8 cellular contexts compared by ENCODE assay signal in the genomic region with DNA sequence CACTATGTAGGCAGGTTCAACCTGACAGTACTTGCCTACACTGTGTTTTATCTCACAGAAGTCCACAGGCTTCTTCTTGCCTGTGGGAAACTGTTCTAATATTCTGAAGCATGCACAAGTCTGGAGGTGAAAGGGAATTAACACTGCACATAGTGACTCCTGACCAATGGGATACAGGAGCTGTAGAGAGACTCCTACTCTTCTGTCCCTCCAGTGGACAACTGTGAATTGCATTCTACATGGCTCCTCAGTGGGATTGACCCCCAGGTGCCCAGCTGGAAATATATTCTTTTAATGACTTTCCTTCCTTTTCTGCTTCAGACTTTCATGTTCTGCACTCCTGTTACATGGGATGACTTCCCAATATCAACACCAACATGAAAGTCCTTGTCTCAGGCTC. TPM values are rescaled to one million over a fixed set of nuclear protein-coding genes. Genes with fewer than 3 reads are reported as not detected.
A peak's percentile ranks its signal among the peaks of the same experiment; 100 is the strongest.
DNase-seq lines count a peak whose midpoint lies in the region; ATAC-seq and TF ChIP-seq lines count a peak whose summit lies in the region.

No MANE protein-coding gene starts in this region.

- H3K79me2 ChIP-seq in SK-N-SH (ENCODE audit: insufficient read depth), result no peaks in the 10 kb centered on the region

- H3K9me3 ChIP-seq in SK-N-SH, result no peaks in the 10 kb centered on the region
- no peaks in the 10 kb centered on the region for H3K9me3 ChIP-seq in ovary

- no peaks in the 10 kb centered on the region for H3K4me1 ChIP-seq in SK-N-SH (ENCODE audit: control insufficient read depth in 1 of 2, insufficient read depth in 2 of 2, low read depth in 1 of 2, low read length in 1 of 2)
- H3K4me1 ChIP-seq in ovary (ENCODE audit: insufficient read depth), result no peaks in the 10 kb centered on the region

- H3K36me3 Mint-ChIP-seq in HFFc6 (ENCODE audit: low read depth), result no peaks in the 10 kb centered on the region
- no peaks in the 10 kb centered on the region for H3K36me3 Mint-ChIP-seq in T-helper 2 cell treated with Interferon-gamma antibody and Interleukin-4, amounts not matched to agents 5 μg/mL and 100 μg/mL, for 36 hours (ENCODE audit: low read depth)

- H3K4me3 Mint-ChIP-seq in HFFc6, result no peak overlapping the region
- H3K4me3 Mint-ChIP-seq in T-helper 2 cell treated with Interferon-gamma antibody and Interleukin-4, amounts not matched to agents 5 μg/mL and 100 μg/mL, for 36 hours, result no peak overlapping the region

- CTCF ChIA-PET in SK-N-SH (lab: Yijun Ruan, JAX), result interaction anchor here (0.7 to 1.9 kb wide), 7 partner anchors 10 to 297 kb away, joined by 3 to 9 read pairs (median 4); no protein-coding TSS in a partner anchor

- intact Hi-C loops in ovary (cut with DNase I), result no loop called here

- no peak for TF ChIP-seq EP300 in SK-N-SH (IDR thresholded peaks at IDR 0.05; ENCODE audit: borderline replicate concordance in 1 of 2, low read depth in 1 of 2, low read length in 1 of 2)
- TF ChIP-seq EP300 in ovary (IDR thresholded peaks at IDR 0.05), result no peak

- no peaks in the 10 kb centered on the region for H4K20me1 ChIP-seq in SK-N-SH (ENCODE audit: insufficient read depth)

- no peak overlapping the region for H3K4me3 ChIP-seq in SK-N-SH (ENCODE audit: low read depth in 2 of 2, low read length in 1 of 2)
- H3K4me3 ChIP-seq in ovary, result no peak overlapping the region

- H3K4me2 ChIP-seq in SK-N-SH, result no peak overlapping the region

- H3K27ac ChIP-seq in SK-N-SH (ENCODE audit: low read depth in 2 of 2, low read length in 1 of 2), result no peak overlapping the region
- H3K27ac ChIP-seq in ovary, result no peak overlapping the region

- H3K27ac Mint-ChIP-seq in HFFc6, result no peak overlapping the region
- no peak overlapping the region for H3K27ac Mint-ChIP-seq in T-helper 2 cell treated with Interferon-gamma antibody and Interleukin-4, amounts not matched to agents 5 μg/mL and 100 μg/mL, for 36 hours

- peak; percentile 49 for TF ChIP-seq RAD21 in SK-N-SH (IDR thresholded peaks at IDR 0.05; ENCODE audit: low read length)

- H3K36me3 ChIP-seq in SK-N-SH (replicated peaks in 1 of 2; ENCODE audit: control insufficient read depth in 1 of 2, insufficient read depth in 2 of 2, low read length in 1 of 2) (no peaks in the 10 kb centered on the region), ovary (no peaks in the 10 kb centered on the region)

- no peaks in the 10 kb centered on the region for H3K9me2 ChIP-seq in SK-N-SH

- H3K27me3 Mint-ChIP-seq in HFFc6 (ENCODE audit: insufficient read depth), result peaks cover 6% of the 10 kb centered on the region; the same call in 1 of the 2 replicates
- peaks cover 7% of the 10 kb centered on the region for H3K27me3 Mint-ChIP-seq in T-helper 2 cell treated with Interferon-gamma antibody and Interleukin-4, amounts not matched to agents 5 μg/mL and 100 μg/mL, for 36 hours (ENCODE audit: low read depth)

- TF ChIP-seq POLR2A in GM18505 (IDR thresholded peaks at IDR 0.05; ENCODE audit: borderline replicate concordance, extremely low read depth, insufficient read depth, insufficient read length), result no peak
- TF ChIP-seq POLR2A in ovary (IDR thresholded peaks at IDR 0.05), result no peak

- no peak overlapping the region for H2AFZ ChIP-seq in SK-N-SH (ENCODE audit: low read depth)

- H3K27me3 ChIP-seq in SK-N-SH (ENCODE audit: insufficient read depth) (no peaks in the 10 kb centered on the region; the same call in 1 of the 2 replicates), ovary (no peaks in the 10 kb centered on the region)

- no peaks in the 10 kb centered on the region; the same call in 1 of the 2 replicates for H3K4me1 Mint-ChIP-seq in HFFc6 (ENCODE audit: low read depth)
- no peaks in the 10 kb centered on the region for H3K4me1 Mint-ChIP-seq in T-helper 2 cell treated with Interferon-gamma antibody and Interleukin-4, amounts not matched to agents 5 μg/mL and 100 μg/mL, for 36 hours (ENCODE audit: low read depth)

- ATAC-seq in left lobe of liver (peak; percentile 88), omental fat pad (ENCODE audit: low FRiP score) (no peak), GM18505 (IDR thresholded peaks at IDR 0.05; ENCODE audit: unreplicated experiment) (no peak)

- TF ChIP-seq CTCF in HFFc6 (IDR thresholded peaks at IDR 0.05), result peak; percentile 66
- peak; percentile 60 for TF ChIP-seq CTCF in SK-N-SH (IDR thresholded peaks at IDR 0.05)
- no peak for TF ChIP-seq CTCF in omental fat pad (IDR thresholded peaks at IDR 0.05)
- no peak for TF ChIP-seq CTCF in ovary (IDR thresholded peaks at IDR 0.05)

- DNase-seq in D341Med (ENCODE audit: low spot score) (peak; percentile 32), HFFc6 (peak; percentile 30), SK-N-SH (peak; percentile 59), left lobe of liver (ENCODE audit: low spot score) (no peak), omental fat pad (ENCODE audit: low spot score) (no peak), ovary (no peak)
- no peak for DNase-seq in T-helper 2 cell treated with Interferon-gamma antibody and Interleukin-4, amounts not matched to agents 5 μg/mL and 100 μg/mL, for 36 hours (ENCODE audit: low spot score)

- POLR2A ChIA-PET in SK-N-SH (lab: Yijun Ruan, JAX), result no interaction called here

- H3K9ac ChIP-seq in SK-N-SH, result no peak overlapping the region

- H3F3A ChIP-seq in SK-N-SH (replicated peaks; ENCODE audit: insufficient read depth), result no peaks in the 10 kb centered on the region

- no peaks in the 10 kb centered on the region for H3K9me3 Mint-ChIP-seq in HFFc6
- H3K9me3 Mint-ChIP-seq in T-helper 2 cell treated with Interferon-gamma antibody and Interleukin-4, amounts not matched to agents 5 μg/mL and 100 μg/mL, for 36 hours, result no peaks in the 10 kb centered on the region

TF ChIP-seq in SK-N-SH, 30 proteins besides CTCF, POLR2A, EP300 and RAD21:
- TF ChIP-seq SMC3 (IDR thresholded peaks at IDR 0.05; ENCODE audit: low read depth, low read length), result peak; percentile 47
- TF ChIP-seq NFIC (IDR thresholded peaks at IDR 0.05; ENCODE audit: borderline replicate concordance), result no peak

RNA-seq across cellular contexts. Expression of gene YIPF6, which starts 8.2 kb away (rescaled TPM):
- total RNA-seq in HFFc6 (2021; fragmentation: NEBNext Ultra II Directional; extraction: Animal tissue kit (Norgen Biotek cat#: 25700)), result 10 to 100 TPM; 35.5 to 46.2 (median 38.0) TPM
- polyA plus RNA-seq in SK-N-SH (2012; rRNA removed) (15.0 and 22.5 TPM in 2 replicates), ovary (10 to 100 TPM in 1 of 2 donors, 1 to 10 TPM in 1; 8.6 to 23.5 TPM)
- 26.5 and 29.6 TPM in 2 replicates for polyA plus RNA-seq in SK-N-SH (2012; cell fraction: cytosol; rRNA removed)
- polyA plus RNA-seq in SK-N-SH (2012; cell fraction: nucleus; rRNA removed), result 6.3 and 13.2 TPM in 2 replicates
- total RNA-seq in left lobe of liver (34.0 TPM), omental fat pad (10 to 100 TPM; 20.1 to 31.2 (median 27.6) TPM), ovary (10 to 100 TPM; 16.0 to 31.7 (median 28.3) TPM)

RNA-seq across cellular contexts. Expression of gene OPHN1, which starts 57.3 kb away (rescaled TPM):
- 10 to 100 TPM in 4 of 6 experiments, 1 to 10 TPM in 2; 7.8 to 12.5 (median 10.6) TPM for total RNA-seq in HFFc6 (2021; fragmentation: NEBNext Ultra II Directional; extraction: Animal tissue kit (Norgen Biotek cat#: 25700))
- 1.3 and 1.7 TPM in 2 replicates for polyA plus RNA-seq in SK-N-SH (2012; rRNA removed)
- 0.85 and 1.1 TPM in 2 replicates for polyA plus RNA-seq in SK-N-SH (2012; cell fraction: cytosol; rRNA removed)
- 2.3 and 2.7 TPM in 2 replicates for polyA plus RNA-seq in SK-N-SH (2012; cell fraction: nucleus; rRNA removed)
- total RNA-seq in left lobe of liver, result 1.6 TPM
- total RNA-seq in omental fat pad, result 10 to 100 TPM in 1 of 4 donors, 1 to 10 TPM in 3; 5.3 to 24.1 (median 6.6) TPM
- total RNA-seq in ovary, result 1 to 10 TPM; 3.6 to 9.2 (median 6.9) TPM
- polyA plus RNA-seq in ovary, result 1 to 10 TPM; 2.3 to 7.1 TPM

Comparison
In these comparisons a context has a peak if more than half of its experiments do, and no peak if none do; other contexts are left out.
1. DNase-seq: peak in D341Med (single experiment), HFFc6 (single experiment) and SK-N-SH (single experiment); none in left lobe of liver (single experiment), omental fat pad (single experiment), ovary (0 of 5) and T-helper 2 cell treated with Interferon-gamma antibody and Interleukin-4, amounts not matched to agents 5 μg/mL and 100 μg/mL, for 36 hours (single experiment).
2. CTCF ChIP-seq: peak in HFFc6 (single experiment) and SK-N-SH (single experiment); none in omental fat pad (0 of 3) and ovary (0 of 3).